ENCODE assay signal across 8 cellular contexts in the genomic region with DNA sequence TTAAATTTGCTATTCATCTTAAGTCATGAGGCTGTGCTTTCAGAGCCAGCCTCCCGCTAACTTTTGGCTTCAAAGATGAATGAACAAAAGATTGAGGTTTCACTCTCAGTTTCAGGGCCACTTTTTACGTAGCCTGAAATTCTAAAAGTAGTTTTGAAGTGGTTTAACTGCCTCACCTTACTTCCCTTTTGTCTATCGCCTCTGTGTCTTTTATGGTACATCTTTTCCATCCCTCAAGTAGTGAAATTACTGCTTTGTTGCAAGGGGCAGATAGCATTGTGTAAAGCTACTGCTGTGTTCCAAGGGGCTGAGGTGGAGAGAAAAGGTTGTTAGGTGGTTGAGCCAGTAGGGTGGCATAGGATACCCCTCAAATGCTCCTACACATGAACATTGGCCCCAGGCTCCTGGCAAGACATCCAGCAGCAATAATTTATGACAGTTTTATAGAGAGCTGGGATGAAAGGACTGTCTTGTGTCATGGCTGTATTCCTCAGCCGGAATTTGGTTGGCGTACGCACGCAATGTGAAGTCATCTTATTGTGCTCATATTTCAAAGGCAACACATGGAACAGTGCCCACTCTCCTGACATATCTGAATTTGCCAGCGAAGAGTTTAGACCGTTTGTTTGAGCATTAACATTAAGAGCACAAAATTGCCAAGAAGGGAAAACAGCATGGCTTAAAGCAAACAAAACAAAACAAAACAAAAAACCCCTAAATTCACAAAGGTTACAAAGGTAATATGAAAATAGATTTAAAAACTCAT. TPM values are rescaled to one million over a fixed set of nuclear protein-coding genes. Genes with fewer than 3 reads are reported as not detected.
DNase-seq lines count a peak whose midpoint lies in the region; ATAC-seq lines count a peak whose summit lies in the region.

No MANE protein-coding gene starts in this region.

- ATAC-seq in HG02588 (IDR thresholded peaks at IDR 0.05; ENCODE audit: unreplicated experiment) = peak; percentile 75
- peak; percentile 90 to 94 for ATAC-seq in naive thymus-derived CD8-positive, alpha-beta T cell

- H3K9me3 Mint-ChIP-seq in activated naive CD8-positive, alpha-beta T cell treated with anti-CD3 and anti-CD28 coated beads for 36 hours = peaks cover 2% of the 10 kb centered on the region
- H3K9me3 Mint-ChIP-seq in naive thymus-derived CD8-positive, alpha-beta T cell = no peaks in the 10 kb centered on the region

- H3K4me1 Mint-ChIP-seq in activated naive CD8-positive, alpha-beta T cell treated with anti-CD3 and anti-CD28 coated beads for 36 hours = peaks cover 30% of the 10 kb centered on the region
- H3K4me1 Mint-ChIP-seq in naive thymus-derived CD8-positive, alpha-beta T cell = peaks cover 8 to 36% (median 14%) of the 10 kb centered on the region in 4 donors

- peaks cover 44% of the 10 kb centered on the region for H3K27me3 Mint-ChIP-seq in activated naive CD8-positive, alpha-beta T cell treated with anti-CD3 and anti-CD28 coated beads for 36 hours
- H3K27me3 Mint-ChIP-seq in naive thymus-derived CD8-positive, alpha-beta T cell = peaks cover 30 to 62% (median 44%) of the 10 kb centered on the region in 5 donors

- peak overlapping the region; percentile 88 for H3K27ac Mint-ChIP-seq in activated naive CD8-positive, alpha-beta T cell treated with anti-CD3 and anti-CD28 coated beads for 36 hours
- H3K27ac Mint-ChIP-seq in naive thymus-derived CD8-positive, alpha-beta T cell = peak overlapping the region in 7 of 10 donors; percentile 6 to 66 (median 50)

- POLR2A ChIA-PET in naive thymus-derived CD8-positive, alpha-beta T cell (lab: Charles Lee) = interaction anchor here (1.1 to 1.8 kb wide), 2 partner anchors 10 to 13 kb away, joined by 6 to 8 read pairs; no protein-coding TSS in a partner anchor

- no peaks in the 10 kb centered on the region for H3K36me3 Mint-ChIP-seq in activated naive CD8-positive, alpha-beta T cell treated with anti-CD3 and anti-CD28 coated beads for 36 hours
- no peaks in the 10 kb centered on the region for H3K36me3 Mint-ChIP-seq in naive thymus-derived CD8-positive, alpha-beta T cell

- H3K4me3 Mint-ChIP-seq in activated naive CD8-positive, alpha-beta T cell treated with anti-CD3 and anti-CD28 coated beads for 36 hours = peak overlapping the region; percentile 42
- H3K4me3 Mint-ChIP-seq in naive thymus-derived CD8-positive, alpha-beta T cell = peak overlapping the region in 8 of 10 donors; percentile 13 to 61 (median 44)

- peak; percentile 71 for DNase-seq in activated effector memory CD4-positive, alpha-beta T cell treated with anti-CD3 and anti-CD28 coated beads, Interleukin-2, amount 50 U/mL, for 16 hours
- DNase-seq in activated effector memory CD4-positive, alpha-beta T cell treated with Interleukin-2 at 50 U/mL for 16 hours = no peak
- DNase-seq in MV-4-11 (lab: John Stamatoyannopoulos, UW) (peak; percentile 50), NCI-H1417 (lab: John Stamatoyannopoulos, UW) (no peak), COR-L47 (lab: John Stamatoyannopoulos, UW) (no peak)
- DNase-seq in activated naive CD8-positive, alpha-beta T cell treated with anti-CD3 and anti-CD28 coated beads for 36 hours = peak; percentile 50
- DNase-seq in naive thymus-derived CD8-positive, alpha-beta T cell = peak in 6 of 10 donors; percentile 14 to 71 (median 50)

RNA-seq across cellular contexts. Expression of a gene that starts 32.2 kb away (rescaled TPM):
- total RNA-seq in activated naive CD8-positive, alpha-beta T cell treated with anti-CD3 and anti-CD28 coated beads for 36 hours = 1 to 10 TPM; 2.5 to 3.0 TPM
- total RNA-seq in naive thymus-derived CD8-positive, alpha-beta T cell = under 1 TPM in 1 of 2 experiments, not detected in 1; 0.52 TPM
- polyA plus RNA-seq in naive thymus-derived CD8-positive, alpha-beta T cell = under 1 TPM in 2 of 3 donors, not detected in 1; 0.20 to 0.50 TPM

RNA-seq across cellular contexts. Expression of a gene that starts 52.0 kb away (rescaled TPM):
- total RNA-seq in activated naive CD8-positive, alpha-beta T cell treated with anti-CD3 and anti-CD28 coated beads for 36 hours = 10 to 100 TPM; 41.7 to 42.1 TPM
- total RNA-seq in naive thymus-derived CD8-positive, alpha-beta T cell = 10 to 100 TPM; 47.3 to 50.2 TPM
- polyA plus RNA-seq in naive thymus-derived CD8-positive, alpha-beta T cell = 10 to 100 TPM; 22.9 to 26.5 (median 25.0) TPM

Comparison
In these comparisons a context has a peak if more than half of its experiments do, and no peak if none do; other contexts are left out.
1. DNase-seq: peak in activated effector memory CD4-positive, alpha-beta T cell treated with anti-CD3 and anti-CD28 coated beads, Interleukin-2, amount 50 U/mL, for 16 hours (single experiment), MV-4-11 (single experiment), activated naive CD8-positive, alpha-beta T cell treated with anti-CD3 and anti-CD28 coated beads for 36 hours (single experiment) and naive thymus-derived CD8-positive, alpha-beta T cell (6 of 10); none in activated effector memory CD4-positive, alpha-beta T cell treated with Interleukin-2 at 50 U/mL for 16 hours (single experiment), NCI-H1417 (0 of 3) and COR-L47 (single experiment).